ENCODE assay signal across 26 cellular contexts in the genomic region with DNA sequence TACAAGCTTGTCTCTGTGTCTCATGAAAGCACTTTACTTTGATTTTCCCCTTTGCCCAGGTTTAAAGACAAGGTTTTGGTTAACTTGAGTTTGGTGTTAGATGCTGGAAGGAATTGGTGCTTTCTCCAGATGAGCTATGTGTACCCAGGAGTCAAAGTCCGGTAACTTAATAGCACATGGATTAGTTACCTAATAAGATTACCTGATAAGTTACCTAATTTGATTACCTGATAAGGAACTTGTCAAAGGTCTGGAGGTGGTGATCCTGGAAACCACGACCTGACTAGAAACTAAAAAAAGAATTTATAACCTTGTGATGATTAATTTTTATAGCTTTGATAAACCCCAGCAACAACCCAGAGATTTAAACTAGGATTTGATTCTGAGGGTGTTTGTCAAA.
"Had no signal": no experiment of that assay in that cellular context is flagged by ENCODE, and none has a peak within 500 bp of the region (broad histone marks: within the 10 kb centered on the region; RNA-seq: fewer than 3 reads in every experiment).

No MANE protein-coding gene starts in this region.

- DNase-seq: heart right ventricle; hippocampal formation; kidney; left colon; left lung; lower lobe of right lung; mammary epithelial cell; midbrain; mucosa of descending colon; naive thymus-derived CD4-positive, alpha-beta T cell; ovary; right lobe of liver; stimulated activated CD4-positive, alpha-beta T cell treated with anti-CD3 and anti-CD28 coated beads, Interleukin-12 subunit alpha, Interleukin-12 subunit beta, amount 100 ng/mL, for 4 hours; stimulated activated CD4-positive, alpha-beta T cell treated with anti-CD3 and anti-CD28 coated beads, Interleukin-15, amount 100 ng/mL, for 24 hours; stimulated activated CD4-positive, alpha-beta T cell treated with anti-CD3 and anti-CD28 coated beads, Interleukin-2, amount 100 ng/mL, for 24 hours; stimulated activated CD4-positive, alpha-beta T cell treated with anti-CD3 and anti-CD28 coated beads, Interleukin-4, amount 100 ng/mL, for 1 hour; stimulated activated naive CD4-positive, alpha-beta T cell; tibial artery; trophoblast cell; upper lobe of right lung had no signal

- H3K4me3 ChIP-seq: heart right ventricle, left lung, lower lobe of right lung, mucosa of descending colon, ovary, right atrium auricular region, right lobe of liver, suprapubic skin, thoracic aorta, tibial artery, upper lobe of right lung had no signal

- H3K27ac ChIP-seq: heart right ventricle, left lung, lower lobe of right lung, ovary, right atrium auricular region, right lobe of liver, suprapubic skin, thoracic aorta, tibial artery, upper lobe of right lung had no signal

- ATAC-seq: heart right ventricle; left colon; left lung; lower lobe of right lung; mucosa of descending colon; naive thymus-derived CD4-positive, alpha-beta T cell; natural killer cell treated with Interleukin-12 subunit alpha and Interleukin-12 subunit beta and Interleukin-15 and Interleukin-18, amount 100 ng/mL, for 72 hours; right lobe of liver; stimulated activated effector memory CD8-positive, alpha-beta T cell treated with anti-CD3 and anti-CD28 coated beads, Interleukin-12 subunit alpha, Interleukin-12 subunit beta, amount 100 ng/mL, for 72 hours; upper lobe of right lung had no signal

- H3K36me3 ChIP-seq: heart right ventricle, left lung, lower lobe of right lung, ovary, right atrium auricular region, right lobe of liver, suprapubic skin, thoracic aorta, tibial artery, upper lobe of right lung had no signal

- H3K4me1 ChIP-seq: heart right ventricle, left lung, lower lobe of right lung, right atrium auricular region, right lobe of liver, tibial artery, upper lobe of right lung had no signal

- H3K9me3 ChIP-seq: heart right ventricle, left lung, lower lobe of right lung, mucosa of descending colon, ovary, right atrium auricular region, right lobe of liver, suprapubic skin, thoracic aorta, tibial artery, upper lobe of right lung had no signal

- FAIRE-seq: kidney, urothelium cell line had no signal

- H3K27me3 ChIP-seq: left lung, ovary, right atrium auricular region, right lobe of liver, suprapubic skin, tibial artery, upper lobe of right lung had no signal
